8 cellular contexts compared by ENCODE assay signal in genomic region chr16:81035398-81035974, GRCh38. TPM values are rescaled to one million over a fixed set of nuclear protein-coding genes. Genes with fewer than 3 reads are reported as not detected.
DNase-seq lines count a peak whose midpoint lies in the region; ATAC-seq and TF ChIP-seq lines count a peak whose summit lies in the region.

A gene with protein sequence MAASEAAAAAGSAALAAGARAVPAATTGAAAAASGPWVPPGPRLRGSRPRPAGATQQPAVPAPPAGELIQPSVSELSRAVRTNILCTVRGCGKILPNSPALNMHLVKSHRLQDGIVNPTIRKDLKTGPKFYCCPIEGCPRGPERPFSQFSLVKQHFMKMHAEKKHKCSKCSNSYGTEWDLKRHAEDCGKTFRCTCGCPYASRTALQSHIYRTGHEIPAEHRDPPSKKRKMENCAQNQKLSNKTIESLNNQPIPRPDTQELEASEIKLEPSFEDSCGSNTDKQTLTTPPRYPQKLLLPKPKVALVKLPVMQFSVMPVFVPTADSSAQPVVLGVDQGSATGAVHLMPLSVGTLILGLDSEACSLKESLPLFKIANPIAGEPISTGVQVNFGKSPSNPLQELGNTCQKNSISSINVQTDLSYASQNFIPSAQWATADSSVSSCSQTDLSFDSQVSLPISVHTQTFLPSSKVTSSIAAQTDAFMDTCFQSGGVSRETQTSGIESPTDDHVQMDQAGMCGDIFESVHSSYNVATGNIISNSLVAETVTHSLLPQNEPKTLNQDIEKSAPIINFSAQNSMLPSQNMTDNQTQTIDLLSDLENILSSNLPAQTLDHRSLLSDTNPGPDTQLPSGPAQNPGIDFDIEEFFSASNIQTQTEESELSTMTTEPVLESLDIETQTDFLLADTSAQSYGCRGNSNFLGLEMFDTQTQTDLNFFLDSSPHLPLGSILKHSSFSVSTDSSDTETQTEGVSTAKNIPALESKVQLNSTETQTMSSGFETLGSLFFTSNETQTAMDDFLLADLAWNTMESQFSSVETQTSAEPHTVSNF (plus strand): TSS chr16:81035842. CDS start chr16:81035871, 29 bp downstream.

- H3K36me3 ChIP-seq in Caco-2 (ENCODE audit: control insufficient read depth, insufficient read depth, low read length) (no peaks in the 10 kb centered on the region; the same call in 1 of the 2 replicates), HUES64 (ENCODE audit: insufficient read depth, low read length) (peaks cover 32% of the 10 kb centered on the region), OCI-LY3 (replicated peaks; ENCODE audit: low read depth, low read length) (peaks cover 3% of the 10 kb centered on the region)

- intact Hi-C loops in Caco-2 (cut with micrococcal nuclease; ENCODE audit: unreplicated experiment) = loop anchor here (1.0 to 10.0 kb wide), 4 partner anchors 42 to 703 kb away; partner anchors contain the start of genes C16orf46 and GCSH

- H3K36me3 Mint-ChIP-seq in Caco-2 (ENCODE audit: insufficient read depth, unreplicated experiment) = peaks cover 34% of the 10 kb centered on the region

- DNase-seq in Caco-2 (peak; percentile 85 to 95), activated T-cell treated with anti-CD3 and anti-CD28 coated beads for 4 hours (peak; percentile 81), epithelial cell of proximal tubule (ENCODE audit: low read depth) (no peak), mucosa of gallbladder (ENCODE audit: low spot score) (peak; percentile 94)
- DNase-seq in stimulated activated CD8-positive, alpha-beta memory T cell treated with anti-CD3 and anti-CD28 coated beads, Interleukin-4, amount 100 ng/mL, for 24 hours (ENCODE audit: low read depth) = peak; percentile 82

- peak within 1 kb of the TSS; percentile 4; the same call in 1 of the 2 replicates for H2AFZ ChIP-seq in OCI-LY3 (ENCODE audit: low read depth, low read length)

- H3K4me3 ChIP-seq in Caco-2 (ENCODE audit: low read depth, low read length) (peak within 1 kb of the TSS; percentile 69), HUES64 (ENCODE audit: low read length) (peak within 1 kb of the TSS; percentile 89), OCI-LY3 (ENCODE audit: low read length) (peak within 1 kb of the TSS; percentile 92), epithelial cell of proximal tubule (ENCODE audit: low read depth, low read length) (peak within 1 kb of the TSS; percentile 78)

- H3K27ac ChIP-seq in HUES64 (ENCODE audit: low read depth, low read length) (peak within 1 kb of the TSS; percentile 54; the same call in 1 of the 2 replicates), OCI-LY3 (ENCODE audit: low read length) (no peak within 1 kb of the TSS)

- peaks cover 35% of the 10 kb centered on the region for H3K79me2 ChIP-seq in OCI-LY3 (ENCODE audit: low read length)

- H3K4me1 ChIP-seq in Caco-2 (peaks cover 10% of the 10 kb centered on the region; the same call in 1 of the 2 replicates), HUES64 (ENCODE audit: insufficient read depth, low read length) (no peaks in the 10 kb centered on the region; the same call in 1 of the 2 replicates), OCI-LY3 (ENCODE audit: low read length) (peaks cover 10% of the 10 kb centered on the region)

- CTCF ChIA-PET in Caco-2 (lab: Charles Lee) = interaction anchor here (0.6 to 1.7 kb wide), 39 partner anchors 9 to 1539 kb away, joined by 3 to 17 read pairs (median 4); partner anchors contain the start of genes C16orf46, CENPN, CMC2 and GAN

- H3K4me3 Mint-ChIP-seq in Caco-2 (ENCODE audit: unreplicated experiment) = peak within 1 kb of the TSS; percentile 84

- H3K9ac ChIP-seq in HUES64 (ENCODE audit: low read depth, low read length) (peak within 1 kb of the TSS; percentile 95), OCI-LY3 (ENCODE audit: low read length) (peak within 1 kb of the TSS; percentile 59)

- BruUV-seq in Caco-2 (replicated peaks; lab: Mats Ljungman, UMichigan) = no TSS peak

- H3K4me1 Mint-ChIP-seq in Caco-2 (ENCODE audit: low read depth, unreplicated experiment) = no peaks in the 10 kb centered on the region

- POLR2A ChIA-PET in Caco-2 (lab: Charles Lee) = interaction anchor here (0.6 to 1.2 kb wide), 3 partner anchors 28 to 44 kb away, joined by 5 to 11 read pairs (median 10); partner anchors contain the start of genes C16orf46, CENPN and CMC2

- ATAC-seq in GM21381 (IDR thresholded peaks at IDR 0.05; ENCODE audit: unreplicated experiment) = peak; percentile 89

- H3K4me2 ChIP-seq in OCI-LY3 (ENCODE audit: low read length) = peak within 1 kb of the TSS; percentile 88

- no peaks in the 10 kb centered on the region for H3K9me3 Mint-ChIP-seq in Caco-2 (ENCODE audit: unreplicated experiment)

- no peaks in the 10 kb centered on the region for H3K27me3 Mint-ChIP-seq in Caco-2 (ENCODE audit: insufficient read depth, unreplicated experiment)

- TF ChIP-seq CTCF in Caco-2 (IDR thresholded peaks at IDR 0.05; ENCODE audit: insufficient read depth in 1 of 2, low read depth in 1 of 2, low read length in 1 of 2, severe bottlenecking in 1 of 2, unreplicated experiment in 1 of 2) (peak; percentile 96 to 99), OCI-LY3 (IDR thresholded peaks at IDR 0.05; ENCODE audit: low read depth, low read length) (peak; percentile 98), epithelial cell of proximal tubule (conservative IDR thresholded peaks at IDR 0.05; ENCODE audit: low read depth, low read length) (peak; percentile 97)

- 9% methylated on average over 54 of the region's 54 CpGs for WGBS in HUES64

- no peaks in the 10 kb centered on the region for H3K27me3 ChIP-seq in Caco-2 (replicated peaks; ENCODE audit: control insufficient read depth, insufficient read depth, low read length)
- H3K27me3 ChIP-seq in HUES64 (ENCODE audit: insufficient read depth, low read length) = no peaks in the 10 kb centered on the region
- no peaks in the 10 kb centered on the region for H3K27me3 ChIP-seq in OCI-LY3 (ENCODE audit: low read depth, low read length)

- no peaks in the 10 kb centered on the region for H4K20me1 ChIP-seq in OCI-LY3 (ENCODE audit: insufficient read depth, low read length)

- H3K27ac Mint-ChIP-seq in Caco-2 (ENCODE audit: unreplicated experiment) = peak within 1 kb of the TSS; percentile 68

- no peaks in the 10 kb centered on the region for H3K9me3 ChIP-seq in Caco-2
- H3K9me3 ChIP-seq in HUES64 (ENCODE audit: insufficient read depth, low read depth, low read length) = peaks cover 4% of the 10 kb centered on the region; the same call in 1 of the 2 replicates
- no peaks in the 10 kb centered on the region for H3K9me3 ChIP-seq in OCI-LY3 (ENCODE audit: insufficient read depth, low read length)

RNA-seq across cellular contexts. Expression of the gene that starts here (rescaled TPM):
- total RNA-seq in Caco-2 (2022) (53.0 and 54.5 TPM in 2 replicates), epithelial cell of proximal tubule (21.2 and 30.5 TPM in 2 replicates), mucosa of gallbladder (28.9 TPM)
- polyA plus RNA-seq in HUES64 (2013, experiment 1 of 2) = 53.2 TPM
- 52.6 TPM for polyA plus RNA-seq in HUES64 (2013, experiment 2 of 2)
